ENCODE assay signal across 1 cellular context in the genomic region with DNA sequence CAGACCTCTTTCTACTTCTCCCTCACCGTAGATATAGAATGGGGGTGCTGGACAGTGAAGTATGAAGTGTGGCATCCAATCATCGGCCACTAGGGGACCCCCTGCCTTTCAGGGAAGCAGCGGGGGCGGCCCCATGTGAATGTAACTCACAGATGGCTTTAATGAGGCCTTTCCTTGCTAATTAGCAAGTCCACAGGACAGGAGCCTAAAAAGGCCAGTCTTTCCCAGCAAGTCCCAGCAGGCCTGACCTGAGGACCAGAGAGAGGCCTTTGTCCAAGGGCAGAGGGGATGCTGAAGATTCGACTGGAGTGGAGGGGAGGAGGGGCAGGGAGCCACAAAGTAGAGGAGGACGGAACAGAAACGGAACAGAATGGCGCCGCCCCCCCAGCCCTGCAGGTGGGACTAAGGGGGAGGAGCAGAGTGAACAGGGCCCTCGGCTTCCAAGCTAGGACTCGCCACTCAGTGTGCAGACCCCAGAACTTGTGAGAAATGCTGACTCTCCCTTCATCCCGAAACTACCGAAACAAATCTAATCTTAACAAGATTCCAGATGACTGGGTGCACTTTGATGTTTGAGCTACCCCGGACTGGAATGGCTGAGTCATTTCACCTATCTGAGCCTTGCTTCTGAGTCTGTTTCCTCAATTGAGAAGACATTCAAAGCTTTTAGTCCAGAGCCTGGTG.
TF ChIP-seq lines count a peak whose summit lies in the region.

No MANE protein-coding gene starts in this region.

TF ChIP-seq in K562, 482 proteins besides CTCF, POLR2A, EP300 and RAD21 (continued from another document and continues in another):
- TF ChIP-seq MLLT1 (IDR thresholded peaks at IDR 0.05) = peak in 1 of 2 experiments; percentile 13; a peak in 1 of 4 replicates
- TF ChIP-seq, protein P1, sequence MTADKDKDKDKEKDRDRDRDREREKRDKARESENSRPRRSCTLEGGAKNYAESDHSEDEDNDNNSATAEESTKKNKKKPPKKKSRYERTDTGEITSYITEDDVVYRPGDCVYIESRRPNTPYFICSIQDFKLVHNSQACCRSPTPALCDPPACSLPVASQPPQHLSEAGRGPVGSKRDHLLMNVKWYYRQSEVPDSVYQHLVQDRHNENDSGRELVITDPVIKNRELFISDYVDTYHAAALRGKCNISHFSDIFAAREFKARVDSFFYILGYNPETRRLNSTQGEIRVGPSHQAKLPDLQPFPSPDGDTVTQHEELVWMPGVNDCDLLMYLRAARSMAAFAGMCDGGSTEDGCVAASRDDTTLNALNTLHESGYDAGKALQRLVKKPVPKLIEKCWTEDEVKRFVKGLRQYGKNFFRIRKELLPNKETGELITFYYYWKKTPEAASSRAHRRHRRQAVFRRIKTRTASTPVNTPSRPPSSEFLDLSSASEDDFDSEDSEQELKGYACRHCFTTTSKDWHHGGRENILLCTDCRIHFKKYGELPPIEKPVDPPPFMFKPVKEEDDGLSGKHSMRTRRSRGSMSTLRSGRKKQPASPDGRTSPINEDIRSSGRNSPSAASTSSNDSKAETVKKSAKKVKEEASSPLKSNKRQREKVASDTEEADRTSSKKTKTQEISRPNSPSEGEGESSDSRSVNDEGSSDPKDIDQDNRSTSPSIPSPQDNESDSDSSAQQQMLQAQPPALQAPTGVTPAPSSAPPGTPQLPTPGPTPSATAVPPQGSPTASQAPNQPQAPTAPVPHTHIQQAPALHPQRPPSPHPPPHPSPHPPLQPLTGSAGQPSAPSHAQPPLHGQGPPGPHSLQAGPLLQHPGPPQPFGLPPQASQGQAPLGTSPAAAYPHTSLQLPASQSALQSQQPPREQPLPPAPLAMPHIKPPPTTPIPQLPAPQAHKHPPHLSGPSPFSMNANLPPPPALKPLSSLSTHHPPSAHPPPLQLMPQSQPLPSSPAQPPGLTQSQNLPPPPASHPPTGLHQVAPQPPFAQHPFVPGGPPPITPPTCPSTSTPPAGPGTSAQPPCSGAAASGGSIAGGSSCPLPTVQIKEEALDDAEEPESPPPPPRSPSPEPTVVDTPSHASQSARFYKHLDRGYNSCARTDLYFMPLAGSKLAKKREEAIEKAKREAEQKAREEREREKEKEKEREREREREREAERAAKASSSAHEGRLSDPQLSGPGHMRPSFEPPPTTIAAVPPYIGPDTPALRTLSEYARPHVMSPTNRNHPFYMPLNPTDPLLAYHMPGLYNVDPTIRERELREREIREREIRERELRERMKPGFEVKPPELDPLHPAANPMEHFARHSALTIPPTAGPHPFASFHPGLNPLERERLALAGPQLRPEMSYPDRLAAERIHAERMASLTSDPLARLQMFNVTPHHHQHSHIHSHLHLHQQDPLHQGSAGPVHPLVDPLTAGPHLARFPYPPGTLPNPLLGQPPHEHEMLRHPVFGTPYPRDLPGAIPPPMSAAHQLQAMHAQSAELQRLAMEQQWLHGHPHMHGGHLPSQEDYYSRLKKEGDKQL (CRISPR knock-in tag; IDR thresholded peaks at IDR 0.05; ENCODE audit: borderline replicate concordance) = no peak
- TF ChIP-seq KLF13 (tag; IDR thresholded peaks at IDR 0.05; ENCODE audit: borderline replicate concordance, low read depth) = peak; percentile 50; the same call in 1 of the 2 replicates
- TF ChIP-seq ZNF324 (CRISPR knock-in tag; IDR thresholded peaks at IDR 0.05) = no peak
- TF ChIP-seq CREB5 (CRISPR knock-in tag; IDR thresholded peaks at IDR 0.05) = no peak
- no peak for TF ChIP-seq CLOCK (CRISPR knock-in tag; IDR thresholded peaks at IDR 0.05; ENCODE audit: borderline replicate concordance)
- TF ChIP-seq ERF (CRISPR knock-in tag; IDR thresholded peaks at IDR 0.05) = no peak
- TF ChIP-seq COPS2 (conservative IDR thresholded peaks at IDR 0.05) = no peak
- 0 out of 4 replicates have a peak, but pooled peaks of 1 of the 2 experiments have one; percentile 9 for TF ChIP-seq MNT (conservative IDR thresholded peaks at IDR 0.05)
- no peak for TF ChIP-seq ZBTB34 (CRISPR knock-in tag; IDR thresholded peaks at IDR 0.05)
- no peak for TF ChIP-seq MECOM (CRISPR knock-in tag; IDR thresholded peaks at IDR 0.05)
- TF ChIP-seq, protein P2, sequence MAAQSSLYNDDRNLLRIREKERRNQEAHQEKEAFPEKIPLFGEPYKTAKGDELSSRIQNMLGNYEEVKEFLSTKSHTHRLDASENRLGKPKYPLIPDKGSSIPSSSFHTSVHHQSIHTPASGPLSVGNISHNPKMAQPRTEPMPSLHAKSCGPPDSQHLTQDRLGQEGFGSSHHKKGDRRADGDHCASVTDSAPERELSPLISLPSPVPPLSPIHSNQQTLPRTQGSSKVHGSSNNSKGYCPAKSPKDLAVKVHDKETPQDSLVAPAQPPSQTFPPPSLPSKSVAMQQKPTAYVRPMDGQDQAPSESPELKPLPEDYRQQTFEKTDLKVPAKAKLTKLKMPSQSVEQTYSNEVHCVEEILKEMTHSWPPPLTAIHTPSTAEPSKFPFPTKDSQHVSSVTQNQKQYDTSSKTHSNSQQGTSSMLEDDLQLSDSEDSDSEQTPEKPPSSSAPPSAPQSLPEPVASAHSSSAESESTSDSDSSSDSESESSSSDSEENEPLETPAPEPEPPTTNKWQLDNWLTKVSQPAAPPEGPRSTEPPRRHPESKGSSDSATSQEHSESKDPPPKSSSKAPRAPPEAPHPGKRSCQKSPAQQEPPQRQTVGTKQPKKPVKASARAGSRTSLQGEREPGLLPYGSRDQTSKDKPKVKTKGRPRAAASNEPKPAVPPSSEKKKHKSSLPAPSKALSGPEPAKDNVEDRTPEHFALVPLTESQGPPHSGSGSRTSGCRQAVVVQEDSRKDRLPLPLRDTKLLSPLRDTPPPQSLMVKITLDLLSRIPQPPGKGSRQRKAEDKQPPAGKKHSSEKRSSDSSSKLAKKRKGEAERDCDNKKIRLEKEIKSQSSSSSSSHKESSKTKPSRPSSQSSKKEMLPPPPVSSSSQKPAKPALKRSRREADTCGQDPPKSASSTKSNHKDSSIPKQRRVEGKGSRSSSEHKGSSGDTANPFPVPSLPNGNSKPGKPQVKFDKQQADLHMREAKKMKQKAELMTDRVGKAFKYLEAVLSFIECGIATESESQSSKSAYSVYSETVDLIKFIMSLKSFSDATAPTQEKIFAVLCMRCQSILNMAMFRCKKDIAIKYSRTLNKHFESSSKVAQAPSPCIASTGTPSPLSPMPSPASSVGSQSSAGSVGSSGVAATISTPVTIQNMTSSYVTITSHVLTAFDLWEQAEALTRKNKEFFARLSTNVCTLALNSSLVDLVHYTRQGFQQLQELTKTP (IDR thresholded peaks at IDR 0.05; ENCODE audit: low read depth in 1 of 2, partially characterized antibody in 2 of 2) = peak in 1 of 2 experiments; percentile 23
- no peak; a peak in 1 of 4 replicates for TF ChIP-seq NRF1 (conservative IDR thresholded peaks at IDR 0.05 in 1 of 2, IDR thresholded peaks at IDR 0.05 in 1 of 2)
- no peak for TF ChIP-seq HNRNPH1 (optimal IDR thresholded peaks at IDR 0.05; ENCODE audit: low read depth, low read length)
- no peak for TF ChIP-seq DLX4 (CRISPR knock-in tag; IDR thresholded peaks at IDR 0.05)
- no peak for TF ChIP-seq YBX1 (IDR thresholded peaks at IDR 0.05)
- TF ChIP-seq CTCFL (IDR thresholded peaks at IDR 0.05; ENCODE audit: borderline replicate concordance, insufficient read depth, low read depth, low read length, poor library complexity, severe bottlenecking) = peak; percentile 50
- TF ChIP-seq ELF1 (tag; IDR thresholded peaks at IDR 0.05) = no peak
- TF ChIP-seq BDP1 (IDR thresholded peaks at IDR 0.05; ENCODE audit: insufficient read depth, insufficient read length) = no peak
- no peak for TF ChIP-seq ZNF134 (CRISPR knock-in tag; conservative IDR thresholded peaks at IDR 0.05)
- no peak for TF ChIP-seq SIX5 (IDR thresholded peaks at IDR 0.05; ENCODE audit: borderline replicate concordance in 1 of 2, insufficient read depth in 1 of 2, low read depth in 1 of 2, low read length in 2 of 2)
- TF ChIP-seq ZNF740 (CRISPR knock-in tag; IDR thresholded peaks at IDR 0.05) = peak; percentile 96
- TF ChIP-seq ZNF740 (tag; IDR thresholded peaks at IDR 0.05) = no peak; a peak in 2 of 4 replicates
- peak; percentile 4; the same call in 1 of the 2 replicates for TF ChIP-seq SPI1 (IDR thresholded peaks at IDR 0.05; ENCODE audit: borderline replicate concordance, low read depth, low read length)
- TF ChIP-seq ZNF184 (CRISPR knock-in tag; IDR thresholded peaks at IDR 0.05) = no peak
- TF ChIP-seq CXXC5 (CRISPR knock-in tag; IDR thresholded peaks at IDR 0.05) = peak; percentile 22
- TF ChIP-seq CEBPB (tag; IDR thresholded peaks at IDR 0.05) = no peak
- TF ChIP-seq STAG1 (CRISPR knock-in tag; IDR thresholded peaks at IDR 0.05; ENCODE audit: borderline replicate concordance) = no peak
